ENCODE assay signal across 20 cellular contexts in the genomic region with DNA sequence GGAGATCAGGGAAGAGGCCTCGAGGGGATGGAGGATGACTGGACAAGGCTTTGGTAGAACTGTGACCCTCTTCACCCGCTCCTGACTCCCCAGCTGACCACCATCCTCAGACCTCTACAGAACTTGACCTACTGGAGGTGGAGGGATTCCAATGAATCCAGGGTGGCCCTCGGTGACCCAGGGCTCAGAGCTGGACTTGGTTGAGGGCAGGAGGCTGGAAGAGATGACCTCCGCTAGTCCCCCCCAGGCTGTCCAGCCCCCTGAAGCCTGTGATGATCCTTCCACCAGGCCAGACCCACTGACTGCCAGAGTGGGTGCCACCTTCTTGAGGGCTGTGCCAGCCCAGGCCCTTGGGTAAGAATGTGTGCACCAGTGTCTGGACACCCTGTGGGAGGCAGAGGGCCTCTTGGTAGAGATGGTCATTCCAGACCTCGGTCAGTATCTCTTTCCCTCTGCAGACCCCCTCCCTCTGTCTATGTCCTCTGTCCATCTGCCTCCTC. TPM values are rescaled to one million over a fixed set of nuclear protein-coding genes. Genes with fewer than 3 reads are reported as not detected.
DNase-seq lines count a peak whose midpoint lies in the region; ATAC-seq and TF ChIP-seq lines count a peak whose summit lies in the region.
"Had no signal": no experiment of that assay in that cellular context is flagged by ENCODE, and none has a peak within 500 bp of the region (broad histone marks: within the 10 kb centered on the region; RNA-seq: fewer than 3 reads in every experiment).

No MANE protein-coding gene starts in this region.

- no peak overlapping the region for H2BK15ac ChIP-seq in mesenchymal stem cell (ENCODE audit: low read depth, poor library complexity, severe bottlenecking)

- no peak for DNase-seq in right cardiac atrium
- no peak for DNase-seq in cardiac septum (ENCODE audit: low spot score)
- no peak for DNase-seq in mesenchymal stem cell
- peak; percentile 64 for DNase-seq in spleen
- DNase-seq in stimulated activated CD4-positive, alpha-beta T cell treated with anti-CD3 and anti-CD28 coated beads, Interleukin-4, amount 100 ng/mL, for 1 hour, result no peak
- no peak for DNase-seq in posterior cingulate gyrus
- no peak for DNase-seq in NCI-H2171 treated with DMSO at 0.1 percent for 48 hours (lab: John Stamatoyannopoulos, UW)
- DNase-seq: AML-193; CD4-positive, alpha-beta T cell; DND-41; EL; GM23248; HCEC 1CT; IMR-90 had no signal

- H2AK5ac ChIP-seq in mesenchymal stem cell (ENCODE audit: low read length, severe bottlenecking), result peak overlapping the region; percentile 90

- ATAC-seq in right cardiac atrium, result peak; percentile 14 to 22
- no peak for ATAC-seq in GM19467 (IDR thresholded peaks at IDR 0.05; ENCODE audit: unreplicated experiment)
- ATAC-seq: A549, GM12878 had no signal

- 92% methylated on average over 5 of the region's 5 CpGs for WGBS in right cardiac atrium
- 100% methylated on average over 3 of the region's 5 CpGs for WGBS in mesenchymal stem cell
- 88 to 100% (median 91%) methylated on average over 5 of the region's 5 CpGs for WGBS in spleen, 5 donors

- H3K4me2 ChIP-seq in mesenchymal stem cell (ENCODE audit: low read length, poor library complexity, severe bottlenecking), result no peak overlapping the region
- H3K4me2 ChIP-seq: A549 had no signal

- no peak overlapping the region for H3K4ac ChIP-seq in mesenchymal stem cell (ENCODE audit: low read depth in 1 of 2, low read length in 2 of 2)

- no peak overlapping the region for H3K9ac ChIP-seq in mesenchymal stem cell (ENCODE audit: low read length)
- H3K9ac ChIP-seq: GM23248 had no signal

- no peak overlapping the region for H2BK120ac ChIP-seq in mesenchymal stem cell (ENCODE audit: low read depth, low read length)

- peaks cover 7% of the 10 kb centered on the region for H3K79me1 ChIP-seq in mesenchymal stem cell (replicated peaks; ENCODE audit: low read length, poor library complexity, severe bottlenecking)

- H3K14ac ChIP-seq in mesenchymal stem cell (ENCODE audit: low read length in 2 of 2), result peak overlapping the region in 1 of 2 experiments; percentile 11

- TF ChIP-seq CTCF in spleen (IDR thresholded peaks at IDR 0.05 in 8 of 11, conservative IDR thresholded peaks at IDR 0.05 in 3 of 11), result no peak

- no peak overlapping the region for H3K23ac ChIP-seq in mesenchymal stem cell (ENCODE audit: low read length in 2 of 2)

- no peak for TF ChIP-seq POLR2A in spleen (IDR thresholded peaks at IDR 0.05)

- H4K91ac ChIP-seq in mesenchymal stem cell (ENCODE audit: low read length), result no peak overlapping the region

- H2BK12ac ChIP-seq in mesenchymal stem cell (ENCODE audit: low read length in 2 of 2), result no peak overlapping the region

- H2BK5ac ChIP-seq in mesenchymal stem cell (ENCODE audit: low read depth, low read length, poor library complexity, severe bottlenecking), result no peak overlapping the region

- H3K9me3 ChIP-seq in right cardiac atrium (ENCODE audit: control insufficient read depth, low read length) (no peaks in the 10 kb centered on the region), mesenchymal stem cell (ENCODE audit: control insufficient read depth, low read length) (no peaks in the 10 kb centered on the region), spleen (no peaks in the 10 kb centered on the region)

- H3K27me3 ChIP-seq in right cardiac atrium (ENCODE audit: control insufficient read depth, insufficient read depth) (no peaks in the 10 kb centered on the region), mesenchymal stem cell (ENCODE audit: control insufficient read depth in 1 of 2, insufficient read depth in 1 of 2, low read length in 2 of 2) (no peaks in the 10 kb centered on the region), spleen (replicated peaks in 1 of 7) (no peaks in the 10 kb centered on the region)

- H3K18ac ChIP-seq in mesenchymal stem cell (ENCODE audit: low read depth in 1 of 2, low read length in 2 of 2), result no peak overlapping the region

- H2AFZ ChIP-seq in mesenchymal stem cell (ENCODE audit: low read depth, low read length), result no peak overlapping the region
- H2AFZ ChIP-seq: GM23248 had no signal

- intact Hi-C loops in right cardiac atrium (cut with DNase I), result no loop called here
- intact Hi-C loops in cardiac septum (cut with DNase I), result no loop called here
- intact Hi-C loops in spleen (cut with DNase I; ENCODE audit: low total_unique reads), result no loop called here
- intact Hi-C loops in posterior cingulate gyrus (cut with DNase I), result no loop called here

- H3K36me3 ChIP-seq in mesenchymal stem cell (ENCODE audit: control insufficient read depth in 1 of 2, insufficient read depth in 2 of 2, low read depth in 1 of 2, low read length in 2 of 2), result peaks cover 0 to 8% of the 10 kb centered on the region in 2 experiments
- H3K36me3 ChIP-seq in spleen, result no peaks in the 10 kb centered on the region

- H3K4me1 ChIP-seq in right cardiac atrium (ENCODE audit: control insufficient read depth, insufficient read depth, low read length) (peaks cover 1% of the 10 kb centered on the region), mesenchymal stem cell (ENCODE audit: control insufficient read depth, insufficient read depth, low read depth, low read length) (peaks cover 10% of the 10 kb centered on the region), spleen (no peaks in the 10 kb centered on the region)

- H4K8ac ChIP-seq in mesenchymal stem cell (ENCODE audit: low read length), result no peak overlapping the region

- H3K4me3 ChIP-seq in right cardiac atrium (ENCODE audit: low read length), result no peak overlapping the region
- H3K4me3 ChIP-seq in mesenchymal stem cell (ENCODE audit: insufficient read depth in 1 of 2, low read depth in 1 of 2, low read length in 2 of 2), result no peak overlapping the region
- no peak overlapping the region for H3K4me3 ChIP-seq in spleen
- H3K4me3 ChIP-seq: A549, GM12878, GM23248 had no signal

- H3K27ac ChIP-seq in right cardiac atrium (ENCODE audit: low read length) (no peak overlapping the region), mesenchymal stem cell (ENCODE audit: low read length, poor library complexity, severe bottlenecking) (no peak overlapping the region), spleen (no peak overlapping the region)
- H3K27ac ChIP-seq: 22Rv1, C4-2B, GM23248, HL-60 had no signal

RNA-seq across cellular contexts. Expression of a gene that starts 44.9 kb away (rescaled TPM):
- 100 to 1,000 TPM; 222 to 294 (median 268) TPM for total RNA-seq in right cardiac atrium
- 189 TPM for polyA plus RNA-seq in right cardiac atrium
- total RNA-seq in cardiac septum, result 256 TPM
- 59.9 TPM for polyA plus RNA-seq in mesenchymal stem cell (2013, experiment 1 of 2)
- polyA plus RNA-seq in mesenchymal stem cell (2013, experiment 2 of 2), result 62.4 TPM
- total RNA-seq in spleen, result 100 to 1,000 TPM in 1 of 7 donors, 10 to 100 TPM in 6; 42.1 to 101 (median 66.2) TPM
- polyA plus RNA-seq in spleen, result 10 to 100 TPM in 1 of 3 donors, 1 to 10 TPM in 2; 3.1 to 14.7 (median 5.9) TPM
